ENCODE assay signal across 1 cellular context in genomic region chr20:2692036-2692885, GRCh38.
A peak's percentile ranks its signal among the peaks of the same experiment; 100 is the strongest.
TF ChIP-seq lines count a peak whose summit lies in the region.

EBF4 (plus strand) TSS chr20:2692780; CDS start chr20:2693646, 866 bp downstream.

TF ChIP-seq in HepG2, 621 proteins besides CTCF, POLR2A, EP300 and RAD21 (continued from another document):
- no peak for TF ChIP-seq ZNF660 (CRISPR knock-in tag; IDR thresholded peaks at IDR 0.05; ENCODE audit: borderline replicate concordance, low read depth)
- TF ChIP-seq KDM6A (CRISPR knock-in tag; IDR thresholded peaks at IDR 0.05; ENCODE audit: low read depth) = no peak
- no peak for TF ChIP-seq ETV6 (CRISPR knock-in tag; conservative IDR thresholded peaks at IDR 0.05)
- no peak for TF ChIP-seq ZSCAN31 (CRISPR knock-in tag; IDR thresholded peaks at IDR 0.05; ENCODE audit: low read depth)
- 0 out of 2 replicates have a peak, but pooled peaks have one; percentile 44 for TF ChIP-seq EEA1 (CRISPR knock-in tag; IDR thresholded peaks at IDR 0.05; ENCODE audit: borderline replicate concordance)
- peak; percentile 76; the same call in 1 of the 2 replicates for TF ChIP-seq SMAD1 (CRISPR knock-in tag; IDR thresholded peaks at IDR 0.05; ENCODE audit: borderline replicate concordance, low read depth)
- no peak for TF ChIP-seq POLR2G (IDR thresholded peaks at IDR 0.05; ENCODE audit: low read depth, low read length)
- TF ChIP-seq HBP1 (CRISPR knock-in tag; IDR thresholded peaks at IDR 0.05; ENCODE audit: low read depth) = 0 out of 2 replicates have a peak, but pooled peaks have one; percentile 43
- peak; percentile 85 for TF ChIP-seq ZNF512B (CRISPR knock-in tag; IDR thresholded peaks at IDR 0.05; ENCODE audit: borderline replicate concordance)
- peak; percentile 76; the same call in 1 of the 2 replicates for TF ChIP-seq TSC22D2 (CRISPR knock-in tag; IDR thresholded peaks at IDR 0.05; ENCODE audit: borderline replicate concordance)
- TF ChIP-seq KIAA2018 (CRISPR knock-in tag; IDR thresholded peaks at IDR 0.05; ENCODE audit: borderline replicate concordance) = no peak
- TF ChIP-seq RORA (CRISPR knock-in tag; IDR thresholded peaks at IDR 0.05) = no peak
- TF ChIP-seq TEAD2 (CRISPR knock-in tag; IDR thresholded peaks at IDR 0.05) = no peak
- TF ChIP-seq SOX6 (IDR thresholded peaks at IDR 0.05) = no peak
- no peak for TF ChIP-seq SOX6 (CRISPR knock-in tag; IDR thresholded peaks at IDR 0.05)
- TF ChIP-seq ASH2L (IDR thresholded peaks at IDR 0.05; ENCODE audit: insufficient read length, low read depth, low read length) = peak; percentile 28
- no peak for TF ChIP-seq ZBTB1 (CRISPR knock-in tag; IDR thresholded peaks at IDR 0.05; ENCODE audit: borderline replicate concordance)
- TF ChIP-seq ZBTB25 (CRISPR knock-in tag; IDR thresholded peaks at IDR 0.05) = 0 out of 2 replicates have a peak, but pooled peaks have one; percentile 24
- no peak for TF ChIP-seq XRCC5 (optimal IDR thresholded peaks at IDR 0.05; ENCODE audit: low read length)
- TF ChIP-seq NR2F6 (IDR thresholded peaks at IDR 0.05) = no peak
- TF ChIP-seq NR2F6 (CRISPR knock-in tag; IDR thresholded peaks at IDR 0.05) = 0 out of 2 replicates have a peak, but pooled peaks have one; percentile 17
- no peak for TF ChIP-seq ZFYVE20 (CRISPR knock-in tag; IDR thresholded peaks at IDR 0.05; ENCODE audit: borderline replicate concordance, low read depth)
- no peak for TF ChIP-seq ZNF101 (CRISPR knock-in tag; IDR thresholded peaks at IDR 0.05; ENCODE audit: borderline replicate concordance, low read depth)
TF ChIP-seq in HepG2: peak in this region for 178.
